Comparison of ENCODE assay signal across 1 cellular context in the genomic region with DNA sequence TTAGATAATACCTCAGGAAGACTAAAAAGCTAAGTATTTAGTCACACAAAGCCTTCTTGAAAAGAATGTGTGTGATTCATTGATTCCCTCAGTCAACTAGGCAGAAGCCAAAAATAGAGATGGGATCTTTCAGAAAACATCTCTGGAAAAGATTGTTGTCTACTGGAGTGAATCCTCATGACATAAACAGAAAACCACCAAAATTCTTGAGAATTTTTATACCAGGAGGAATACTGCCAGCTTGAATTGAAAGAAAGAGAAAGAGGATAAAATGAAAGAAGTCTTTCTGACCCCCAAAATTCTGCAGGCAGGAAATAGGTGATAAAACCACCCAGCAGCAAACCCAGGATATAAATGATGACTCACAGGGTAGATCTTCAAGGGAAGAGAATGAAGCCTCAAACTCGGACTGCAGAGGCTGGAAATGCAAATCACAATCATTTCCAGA.
A peak's percentile ranks its signal among the peaks of the same experiment; 100 is the strongest.
TF ChIP-seq lines count a peak whose summit lies in the region.

No MANE protein-coding gene starts in this region.

TF ChIP-seq in SK-N-SH, 30 proteins besides CTCF, POLR2A, EP300 and RAD21 (continued from another document):
- no peak for TF ChIP-seq GATA2 (CRISPR knock-in tag; IDR thresholded peaks at IDR 0.05)
- TF ChIP-seq, protein P1, sequence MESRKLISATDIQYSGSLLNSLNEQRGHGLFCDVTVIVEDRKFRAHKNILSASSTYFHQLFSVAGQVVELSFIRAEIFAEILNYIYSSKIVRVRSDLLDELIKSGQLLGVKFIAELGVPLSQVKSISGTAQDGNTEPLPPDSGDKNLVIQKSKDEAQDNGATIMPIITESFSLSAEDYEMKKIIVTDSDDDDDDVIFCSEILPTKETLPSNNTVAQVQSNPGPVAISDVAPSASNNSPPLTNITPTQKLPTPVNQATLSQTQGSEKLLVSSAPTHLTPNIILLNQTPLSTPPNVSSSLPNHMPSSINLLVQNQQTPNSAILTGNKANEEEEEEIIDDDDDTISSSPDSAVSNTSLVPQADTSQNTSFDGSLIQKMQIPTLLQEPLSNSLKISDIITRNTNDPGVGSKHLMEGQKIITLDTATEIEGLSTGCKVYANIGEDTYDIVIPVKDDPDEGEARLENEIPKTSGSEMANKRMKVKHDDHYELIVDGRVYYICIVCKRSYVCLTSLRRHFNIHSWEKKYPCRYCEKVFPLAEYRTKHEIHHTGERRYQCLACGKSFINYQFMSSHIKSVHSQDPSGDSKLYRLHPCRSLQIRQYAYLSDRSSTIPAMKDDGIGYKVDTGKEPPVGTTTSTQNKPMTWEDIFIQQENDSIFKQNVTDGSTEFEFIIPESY (IDR thresholded peaks at IDR 0.05; ENCODE audit: borderline replicate concordance, low read depth) = 0 out of 2 replicates have a peak, but pooled peaks have one; percentile 24
